Comparison of ENCODE assay signal across 8 cellular contexts in genomic region chr9:136400038-136400834, GRCh38. TPM values are rescaled to one million over a fixed set of nuclear protein-coding genes. Genes with fewer than 3 reads are reported as not detected.
A peak's percentile ranks its signal among the peaks of the same experiment; 100 is the strongest.
DNase-seq lines count a peak whose midpoint lies in the region; ATAC-seq, FAIRE-seq and TF ChIP-seq lines count a peak whose summit lies in the region.

Gene SNAPC4 (minus strand): TSS chr9:136400170. CDS start chr9:136398428, 1,742 bp downstream.

- no peak within 1 kb of the TSS for H3K27ac ChIP-seq in stomach smooth muscle (ENCODE audit: low read length)

- peaks cover 31% of the 10 kb centered on the region for H3K4me1 ChIP-seq in neuron (ENCODE audit: insufficient read depth, low read length)
- H3K4me1 ChIP-seq in stomach smooth muscle (ENCODE audit: control insufficient read depth, insufficient read depth, low read length) = peaks cover 25% of the 10 kb centered on the region

- no peak for FAIRE-seq in frontal cortex (lab: Jason Lieb, UNC)

- H3K36me3 ChIP-seq in neuron (ENCODE audit: insufficient read depth, low read length) (peaks cover 52% of the 10 kb centered on the region), stomach smooth muscle (ENCODE audit: control insufficient read depth in 2 of 2, insufficient read depth in 2 of 2, low read length in 2 of 2) (peaks cover 19 to 25% of the 10 kb centered on the region in 2 donors)

- peak; percentile 90 for TF ChIP-seq CTCF in LNCaP clone FGC (IDR thresholded peaks at IDR 0.05; ENCODE audit: control insufficient read depth, extremely low read depth, insufficient read depth)

- H3K4me3 ChIP-seq in LNCaP clone FGC (ENCODE audit: low read depth, low read length) = peak within 1 kb of the TSS; percentile 90
- H3K4me3 ChIP-seq in neuron (ENCODE audit: low read length) = peak within 1 kb of the TSS; percentile 95
- H3K4me3 ChIP-seq in stomach smooth muscle (ENCODE audit: low read length in 2 of 2) = peak within 1 kb of the TSS; percentile 79 to 83

- H2AFZ ChIP-seq in neuron (ENCODE audit: low read depth, low read length) = peak within 1 kb of the TSS; percentile 80

- DNase-seq in DMS79 (lab: John Stamatoyannopoulos, UW) (peak; percentile 68), LNCaP clone FGC (ENCODE audit: low read depth) (peak; percentile 40), SIG-M5 (lab: John Stamatoyannopoulos, UW) (peak; percentile 32), activated gamma-delta T cell (lab: John Stamatoyannopoulos, UW) (peak; percentile 78), frontal cortex (ENCODE audit: low spot score in 2 of 2) (peak; percentile 98 to 99)

- H3K27me3 ChIP-seq in neuron (ENCODE audit: insufficient read depth, low read length) (no peaks in the 10 kb centered on the region), stomach smooth muscle (ENCODE audit: control insufficient read depth in 1 of 2, insufficient read depth in 2 of 2, low read length in 2 of 2) (no peaks in the 10 kb centered on the region)

- peak within 1 kb of the TSS; percentile 68 to 73 for H3K9ac ChIP-seq in stomach smooth muscle (ENCODE audit: low read length in 2 of 2)

- no peaks in the 10 kb centered on the region for H3K9me3 ChIP-seq in neuron (ENCODE audit: low read length)
- no peaks in the 10 kb centered on the region for H3K9me3 ChIP-seq in stomach smooth muscle (ENCODE audit: control insufficient read depth in 2 of 2, low read length in 2 of 2)

- ATAC-seq in GM21786 (IDR thresholded peaks at IDR 0.05; ENCODE audit: unreplicated experiment) = peak; percentile 55

RNA-seq across cellular contexts. Expression of gene SNAPC4, which starts in this region (rescaled TPM):
- 5.7 TPM for total RNA-seq in frontal cortex

Comparison
In these comparisons a context has a peak if more than half of its experiments do, and no peak if none do; other contexts are left out.
1. DNase-seq: peak in every context shown above with its lines; median percentile 98 in frontal cortex; 78 in activated gamma-delta T cell; 68 in DMS79; 40 in LNCaP clone FGC; 32 in SIG-M5.